8 cellular contexts compared by ENCODE assay signal in the genomic region with DNA sequence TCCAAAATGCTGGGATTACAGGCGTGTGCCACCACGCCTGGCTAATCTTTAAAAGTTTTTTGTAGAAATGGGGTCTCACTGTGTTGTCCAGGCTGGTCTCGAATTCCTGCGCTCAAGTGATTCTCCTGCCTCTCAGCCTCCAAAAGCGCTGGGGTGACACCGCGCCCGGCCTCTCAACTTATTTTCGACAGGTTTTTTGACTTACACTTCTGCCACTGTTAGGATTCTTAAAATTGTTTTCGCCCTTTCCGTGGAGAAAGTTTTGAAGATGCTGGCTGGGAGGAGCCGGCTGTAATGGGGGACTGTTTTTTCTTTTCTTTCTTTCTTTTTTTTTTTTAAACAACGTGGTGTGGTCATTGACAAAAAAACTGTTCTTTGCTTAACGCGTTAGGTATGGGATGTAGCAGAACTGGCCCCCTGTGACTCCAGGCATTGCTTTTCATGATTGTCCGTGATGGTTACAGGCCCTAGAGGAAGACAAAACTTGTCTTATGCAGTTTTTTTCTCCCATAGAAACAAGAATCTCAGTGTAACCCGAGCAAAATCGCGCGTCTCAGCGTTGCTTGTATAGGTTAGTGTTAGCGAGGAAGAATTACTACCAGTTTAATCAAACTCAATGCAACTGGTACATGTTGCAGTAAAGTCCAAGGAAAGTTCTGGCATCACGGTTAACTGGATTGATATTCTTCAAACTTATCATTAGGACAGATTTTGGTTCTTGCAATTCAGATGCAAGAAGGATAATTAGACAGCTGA. TPM values are rescaled to one million over a fixed set of nuclear protein-coding genes. Genes with fewer than 3 reads are reported as not detected.
DNase-seq lines count a peak whose midpoint lies in the region; ATAC-seq and TF ChIP-seq lines count a peak whose summit lies in the region.

No MANE protein-coding gene starts in this region.

- WGBS in adipose tissue, 3 donors = 3 to 6% (median 4%) methylated on average over 23 of the region's 23 CpGs

- peaks cover 52% of the 10 kb centered on the region for H3K4me1 ChIP-seq in DND-41 (ENCODE audit: insufficient read depth, low read length)

- H3K27me3 ChIP-seq in DND-41 (ENCODE audit: insufficient read depth, low read length, poor library complexity) = no peaks in the 10 kb centered on the region

- H2AFZ ChIP-seq in DND-41 (ENCODE audit: low read depth, low read length) = no peak overlapping the region; the same call in 1 of the 2 replicates

- peaks cover 5 to 17% (median 14%) of the 10 kb centered on the region in 3 donors for H3K27me3 Mint-ChIP-seq in immature natural killer cell (ENCODE audit: low read depth in 3 of 3)

- H3K27ac Mint-ChIP-seq in immature natural killer cell = peak overlapping the region; percentile 89 to 94 (median 92)

- H3K4me2 ChIP-seq in DND-41 (ENCODE audit: insufficient read depth, low read length) = peak overlapping the region; percentile 74

- peak overlapping the region; percentile 71 to 76 for H3K4me3 ChIP-seq in DND-41 (ENCODE audit: low read depth in 1 of 2, low read length in 2 of 2)
- H3K4me3 ChIP-seq in NB4 (ENCODE audit: low read depth, low read length) = peak overlapping the region; percentile 73

- H4K20me1 ChIP-seq in DND-41 (ENCODE audit: insufficient read depth, low read length) = peaks cover 51% of the 10 kb centered on the region

- DNase-seq in DND-41 = peak; percentile 29
- DNase-seq in NB4 (ENCODE audit: low read depth) = peak; percentile 63
- peak; percentile 44 to 47 (median 45) for DNase-seq in immature natural killer cell
- DNase-seq in stimulated activated naive CD8-positive, alpha-beta T cell treated with anti-CD3 and anti-CD28 coated beads, Interleukin-15, Interleukin-2, amounts not matched to agents 100 U/mL and 50 U/mL, for 24 hours = peak; percentile 15
- DNase-seq in AG20443 (ENCODE audit: low spot score) = no peak

- H3K27ac ChIP-seq in DND-41 (ENCODE audit: low read length) (peak overlapping the region; percentile 76), adipose tissue (ENCODE audit: low read depth, low read length) (peak overlapping the region; percentile 83)

- TF ChIP-seq POLR2A in NB4 (IDR thresholded peaks at IDR 0.05; ENCODE audit: extremely low read depth, insufficient read length) = no peak

- peaks cover 26% of the 10 kb centered on the region for H3K36me3 ChIP-seq in DND-41 (ENCODE audit: insufficient read depth, low read length)

- TF ChIP-seq CTCF in DND-41 (IDR thresholded peaks at IDR 0.05; ENCODE audit: borderline replicate concordance, extremely low read depth, low read length, poor library complexity, severe bottlenecking) = no peak
- TF ChIP-seq CTCF in NB4 (IDR thresholded peaks at IDR 0.05; ENCODE audit: low read depth, low read length) = no peak

- no peaks in the 10 kb centered on the region for H3K9me3 ChIP-seq in DND-41 (ENCODE audit: insufficient read depth, low read length, severe bottlenecking)

- peaks cover 43 to 44% of the 10 kb centered on the region in 2 donors for H3K4me1 Mint-ChIP-seq in immature natural killer cell

- peak overlapping the region; percentile 92 for H3K9ac ChIP-seq in DND-41 (ENCODE audit: low read depth, low read length)

- no peaks in the 10 kb centered on the region for H3K36me3 Mint-ChIP-seq in immature natural killer cell

- no peaks in the 10 kb centered on the region for H3K9me3 Mint-ChIP-seq in immature natural killer cell

- peak overlapping the region; percentile 87 to 95 (median 89) for H3K4me3 Mint-ChIP-seq in immature natural killer cell

- ATAC-seq in DND-41 (ENCODE audit: insufficient read depth, low read depth) = 0 out of 3 replicates have a peak, but pooled peaks have one; percentile 2
- no peak for ATAC-seq in stimulated activated naive CD8-positive, alpha-beta T cell treated with anti-CD3 and anti-CD28 coated beads, Interleukin-15, Interleukin-2, amounts not matched to agents 100 U/mL and 50 U/mL, for 24 hours
- no peak for ATAC-seq in GM19455 (IDR thresholded peaks at IDR 0.05; ENCODE audit: unreplicated experiment)
- no peak for ATAC-seq in HG02678 (IDR thresholded peaks at IDR 0.05; ENCODE audit: unreplicated experiment)

- peaks cover 69% of the 10 kb centered on the region for H3K79me2 ChIP-seq in DND-41 (ENCODE audit: insufficient read depth, low read length)

RNA-seq across cellular contexts. Expression of a gene that starts 1.2 kb away (rescaled TPM):
- polyA plus RNA-seq in adipose tissue = 100 to 1,000 TPM in 2 of 3 donors, 10 to 100 TPM in 1; 84.0 to 187 (median 186) TPM
- polyA plus RNA-seq in immature natural killer cell = 100 to 1,000 TPM; 324 to 389 (median 386) TPM

RNA-seq across cellular contexts. Expression of a gene that starts 26.8 kb away (rescaled TPM):
- polyA plus RNA-seq in adipose tissue (1 to 10 TPM; 5.2 to 9.2 (median 5.6) TPM), immature natural killer cell (1 to 10 TPM; 1.9 to 6.2 (median 5.7) TPM)
